Comparison of ENCODE assay signal across 8 cellular contexts in the genomic region with DNA sequence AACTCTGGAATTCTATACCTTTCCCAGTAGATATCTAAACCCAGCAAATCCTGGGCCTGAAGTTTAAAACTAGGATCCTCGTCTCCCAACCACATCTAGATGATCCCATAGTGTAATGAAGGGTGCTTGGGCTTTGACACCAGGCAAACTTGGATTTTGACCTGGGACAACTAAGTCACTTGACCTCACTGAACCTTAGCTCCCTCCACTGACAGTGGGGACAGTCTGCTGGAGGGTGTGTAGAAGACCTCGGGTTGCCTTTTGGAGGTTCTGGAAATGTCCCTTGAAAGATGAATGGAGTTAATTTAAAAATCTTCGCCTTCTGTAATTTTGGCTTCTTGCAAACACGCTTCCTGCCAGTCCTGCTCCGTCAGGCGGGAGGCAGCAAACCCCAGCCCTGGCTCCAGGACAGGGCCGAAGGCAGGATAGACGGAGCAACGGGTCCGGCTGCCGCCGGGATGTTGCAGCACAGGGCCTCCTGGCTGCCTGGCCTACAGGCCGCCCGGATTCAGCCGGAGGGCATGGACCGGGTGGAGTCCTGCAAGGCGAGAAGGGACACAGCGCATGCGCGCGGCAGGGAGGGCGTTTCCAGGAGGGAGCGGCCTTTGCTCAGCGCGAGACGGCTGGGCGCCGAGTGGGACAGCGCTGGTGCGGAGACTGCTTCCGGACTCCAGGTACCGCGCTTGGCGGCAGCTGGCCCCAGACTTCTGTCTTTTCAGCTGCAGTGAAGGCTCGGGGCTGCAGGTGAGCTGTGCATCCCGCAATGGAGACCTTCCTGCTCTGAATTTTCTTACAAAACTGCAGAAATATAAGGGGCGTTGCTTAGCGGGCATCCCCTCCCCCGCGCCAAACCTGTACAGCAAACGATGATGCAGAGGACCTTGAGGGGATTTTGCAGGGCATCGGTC. TPM values are rescaled to one million over a fixed set of nuclear protein-coding genes. Genes with fewer than 3 reads are reported as not detected.
A peak's percentile ranks its signal among the peaks of the same experiment; 100 is the strongest.
DNase-seq lines count a peak whose midpoint lies in the region; ATAC-seq and TF ChIP-seq lines count a peak whose summit lies in the region.

Gene TMEM14A, plus strand, starts transcription at position 612 of the 908 bp plus-strand sequence. CDS start 5,990 bp downstream, outside the sequence.

- TF ChIP-seq CTCF in upper lobe of left lung (IDR thresholded peaks at IDR 0.05), result peak in 1 of 6 experiments; percentile 43

- H3K9me3 ChIP-seq in upper lobe of left lung, result no peaks in the 10 kb centered on the region

- 3 to 14% methylated on average over 6 to 42 of the region's 42 CpGs for WGBS in upper lobe of left lung, 2 donors

- DNase-seq in NCI-H146 treated with DMSO at 0.1 percent for 48 hours (lab: John Stamatoyannopoulos, UW; ENCODE audit: unreplicated experiment) (peak; percentile 91), amniotic epithelial cell (ENCODE audit: low read depth) (peak; percentile 82), left cardiac atrium (peak; percentile 95), posterior vena cava (ENCODE audit: low spot score) (peak; percentile 99), upper lobe of left lung (peak; percentile 95 to 99)

- peak within 1 kb of the TSS in 3 of 4 donors; percentile 2 to 81 (median 70) for H3K27ac ChIP-seq in upper lobe of left lung

- H3K4me1 ChIP-seq in upper lobe of left lung, result peaks cover 11 to 18% (median 13%) of the 10 kb centered on the region in 4 donors

- peak; percentile 81 for TF ChIP-seq POLR2A in GM15510 (IDR thresholded peaks at IDR 0.05; ENCODE audit: borderline replicate concordance, extremely low read depth, insufficient read length)
- peak in 2 of 4 donors; percentile 62 to 75 for TF ChIP-seq POLR2A in upper lobe of left lung (IDR thresholded peaks at IDR 0.05)

- intact Hi-C loops in T-helper 1 cell treated with Interleukin-12 subunit alpha and Interleukin-12 subunit beta and Interleukin-4 antibody, amounts not matched to agents 30 ng/mL and 1 ng/mL, for 36 hours (cut with micrococcal nuclease), result loop anchor here (1.0 to 10.0 kb wide), 10 partner anchors 7 to 1124 kb away; partner anchors contain the start of genes EFHC1, GCLC, GSTA4 and LRRC1
- intact Hi-C loops in left cardiac atrium (cut with DNase I) (no loop called here), posterior vena cava (cut with DNase I) (no loop called here)

- H3K36me3 ChIP-seq in upper lobe of left lung, result no peaks in the 10 kb centered on the region

- ATAC-seq in HG02884 (IDR thresholded peaks at IDR 0.05; ENCODE audit: unreplicated experiment), result peak; percentile 92
- peak; percentile 99 to 100 for ATAC-seq in left cardiac atrium
- ATAC-seq in upper lobe of left lung (ENCODE audit: low FRiP score in 2 of 2), result peak; percentile 98 to 99

- TF ChIP-seq EP300 in upper lobe of left lung (IDR thresholded peaks at IDR 0.05), result no peak

- peak within 1 kb of the TSS; percentile 62 to 79 (median 70) for H3K4me3 ChIP-seq in upper lobe of left lung

- H3K27me3 ChIP-seq in upper lobe of left lung, result no peaks in the 10 kb centered on the region

RNA-seq across cellular contexts. Expression of gene TMEM14A, which starts in this region (rescaled TPM):
- total RNA-seq in T-helper 1 cell treated with Interleukin-12 subunit alpha and Interleukin-12 subunit beta and Interleukin-4 antibody, amounts not matched to agents 30 ng/mL and 1 ng/mL, for 36 hours, result 13.9 and 14.4 TPM in 2 replicates
- total RNA-seq in left cardiac atrium (10 to 100 TPM in 1 of 2 donors, 1 to 10 TPM in 1; 7.9 to 13.3 TPM), posterior vena cava (10 to 100 TPM; 17.9 to 25.2 TPM), upper lobe of left lung (10 to 100 TPM in 4 of 6 donors, 1 to 10 TPM in 1, not detected in 1; 8.7 to 25.3 (median 14.3) TPM)

Comparison
In these comparisons a context has a peak if more than half of its experiments do, and no peak if none do; other contexts are left out.
1. Peak in every context shown above with its lines: DNase-seq, ATAC-seq, H3K4me3 ChIP-seq and H3K27ac ChIP-seq.